Comparison of ENCODE assay signal across 11 cellular contexts in the genomic region with DNA sequence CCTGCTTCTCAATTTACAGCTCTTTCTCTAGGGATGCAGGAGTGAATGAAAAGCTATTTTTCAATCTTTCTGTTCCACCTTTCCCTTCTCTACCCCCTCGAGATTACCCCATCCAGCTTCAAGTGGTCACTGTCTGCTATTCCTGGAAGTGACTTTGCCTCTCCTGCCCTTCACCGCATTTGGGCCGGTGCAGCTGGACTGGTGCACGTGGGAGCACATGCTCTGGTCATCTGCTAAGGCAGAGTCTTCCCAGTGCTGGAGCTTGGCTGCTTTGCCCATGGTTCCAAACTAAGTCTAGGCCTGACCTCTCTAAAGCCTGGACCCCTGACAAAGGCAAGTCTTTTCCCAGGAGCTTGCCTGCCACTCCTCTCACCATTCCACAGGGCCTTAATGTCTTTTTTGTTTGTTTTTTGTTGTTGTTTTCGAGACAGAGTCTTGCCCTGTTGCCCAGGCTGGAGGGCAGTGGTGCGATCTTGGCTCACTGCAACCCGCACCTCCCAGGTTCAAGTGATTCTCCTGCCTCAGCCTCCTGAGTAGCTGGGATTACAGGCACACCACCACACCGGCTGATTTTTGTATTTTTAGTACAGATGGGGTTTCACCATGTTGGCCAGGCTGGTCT. TPM values are rescaled to one million over a fixed set of nuclear protein-coding genes. Genes with fewer than 3 reads are reported as not detected.
A peak's percentile ranks its signal among the peaks of the same experiment; 100 is the strongest.
DNase-seq lines count a peak whose midpoint lies in the region; ATAC-seq, FAIRE-seq and TF ChIP-seq lines count a peak whose summit lies in the region.
"Had no signal": no experiment of that assay in that cellular context is flagged by ENCODE, and none has a peak within 500 bp of the region (broad histone marks: within the 10 kb centered on the region; RNA-seq: fewer than 3 reads in every experiment).

No MANE protein-coding gene starts in this region.

- TF ChIP-seq EP300 in HepG2 (IDR thresholded peaks at IDR 0.05; ENCODE audit: low read depth in 2 of 2, low read length in 2 of 2) (no peak), HepG2 (CRISPR knock-in tag; IDR thresholded peaks at IDR 0.05; ENCODE audit: borderline replicate concordance) (no peak)

- no peak overlapping the region for H3K4me3 Mint-ChIP-seq in CD4-positive, alpha-beta memory T cell
- H3K4me3 Mint-ChIP-seq: GM23338 had no signal

- in situ Hi-C loops in HepG2 (cut with HindIII; ENCODE audit: extremely low pct_ligation_motif_present, low pct_unique_long_range_greater_than_20kb) = no loop called here
- in situ Hi-C loops in gastrocnemius medialis (cut with MboI; ENCODE audit: low sequenced_read_pairs in 4 of 4) = no loop called here

- H3K4me2 ChIP-seq in HepG2 (ENCODE audit: low read depth, low read length) = no peak overlapping the region
- H3K4me2 ChIP-seq: GM23338 had no signal

- POLR2A ChIA-PET in HepG2 (lab: Yijun Ruan, JAX) = no interaction called here
- POLR2A ChIA-PET in CD4-positive, alpha-beta memory T cell (lab: Charles Lee; ENCODE audit: partially characterized antibody) = no interaction called here

- no peak for TF ChIP-seq RAD21 in HepG2 (CRISPR knock-in tag; IDR thresholded peaks at IDR 0.05)

- WGBS in HepG2 (ENCODE audit: low lambda C conversion rate) = 95% methylated on average over 8 of the region's 8 CpGs

- FAIRE-seq in HepG2 (lab: Jason Lieb, UNC) = no peak

- no peak overlapping the region for H2AFZ ChIP-seq in HepG2 (ENCODE audit: low read length)
- H2AFZ ChIP-seq: GM23338 had no signal

- BruUV-seq in HepG2 (replicated peaks; lab: Mats Ljungman, UMichigan) = no TSS peak

- H3K9me3 ChIP-seq in HepG2 (ENCODE audit: low read length) (no peaks in the 10 kb centered on the region), gastrocnemius medialis (no peaks in the 10 kb centered on the region)
- no peaks in the 10 kb centered on the region for H3K9me3 ChIP-seq in CD4-positive, alpha-beta memory T cell (ENCODE audit: control insufficient read depth in 1 of 2, low read length in 2 of 2)

- H3K27me3 ChIP-seq in HepG2 (ENCODE audit: control insufficient read depth in 1 of 2, insufficient read depth in 2 of 2, low read length in 2 of 2) (no peaks in the 10 kb centered on the region), gastrocnemius medialis (no peaks in the 10 kb centered on the region)
- no peaks in the 10 kb centered on the region for H3K27me3 ChIP-seq in CD4-positive, alpha-beta memory T cell (ENCODE audit: insufficient read depth, low read length)

- H3K27ac ChIP-seq in HepG2 (ENCODE audit: extremely low read length, insufficient read depth, low read length) = peak overlapping the region; percentile 93
- peak overlapping the region; percentile 59 to 65 (median 61) for H3K27ac ChIP-seq in gastrocnemius medialis
- no peak overlapping the region for H3K27ac ChIP-seq in CD4-positive, alpha-beta memory T cell (ENCODE audit: low read depth, low read length)
- H3K27ac ChIP-seq: RWPE1 had no signal

- ATAC-seq in Right ventricle myocardium superior (ENCODE audit: poor library complexity) (peak; percentile 55), HepG2 (no peak), gastrocnemius medialis (peak; percentile 37 to 55), GM18909 (IDR thresholded peaks at IDR 0.05; ENCODE audit: poor library complexity, unreplicated experiment) (no peak)
- ATAC-seq: GM23338, PC-3 had no signal

- no peaks in the 10 kb centered on the region for H4K20me1 ChIP-seq in HepG2 (ENCODE audit: insufficient read depth, low read length)

- CTCF ChIA-PET in HepG2 (lab: Yijun Ruan, JAX; ENCODE audit: low intra/inter-chr PET ratio, low total read pairs) = no interaction called here
- CTCF ChIA-PET in CD4-positive, alpha-beta memory T cell (lab: Charles Lee; ENCODE audit: partially characterized antibody) = no interaction called here

- no peak overlapping the region for H3K9ac ChIP-seq in HepG2 (ENCODE audit: insufficient read depth, low read depth, low read length)

- intact Hi-C loops in Right ventricle myocardium superior (cut with DNase I) (no loop called here), HepG2 (cut with micrococcal nuclease; ENCODE audit: unreplicated experiment) (no loop called here), gastrocnemius medialis (cut with DNase I; ENCODE audit: low total_unique reads) (no loop called here)
- intact Hi-C loops in CD4-positive, alpha-beta memory T cell (cut with micrococcal nuclease) = no loop called here

- H3K27ac Mint-ChIP-seq in CD4-positive, alpha-beta memory T cell = no peak overlapping the region
- H3K27ac Mint-ChIP-seq: GM23338 had no signal

- H3K4me1 Mint-ChIP-seq in CD4-positive, alpha-beta memory T cell = no peaks in the 10 kb centered on the region

- H3K36me3 ChIP-seq in HepG2 (replicated peaks in 1 of 2; ENCODE audit: control insufficient read depth in 1 of 2, insufficient read depth in 2 of 2, low read length in 2 of 2) = no peaks in the 10 kb centered on the region
- no peaks in the 10 kb centered on the region for H3K36me3 ChIP-seq in gastrocnemius medialis
- no peaks in the 10 kb centered on the region for H3K36me3 ChIP-seq in CD4-positive, alpha-beta memory T cell (ENCODE audit: insufficient read depth, low read length)

- H3K4me1 ChIP-seq in HepG2 (ENCODE audit: insufficient read depth, low read length) = peaks cover 53% of the 10 kb centered on the region
- H3K4me1 ChIP-seq in gastrocnemius medialis = peaks cover 16 to 23% of the 10 kb centered on the region in 2 donors
- H3K4me1 ChIP-seq in CD4-positive, alpha-beta memory T cell (ENCODE audit: insufficient read depth, low read length) = no peaks in the 10 kb centered on the region

- peaks cover 10 to 41% of the 10 kb centered on the region in 2 donors for H3K36me3 Mint-ChIP-seq in CD4-positive, alpha-beta memory T cell

- no peak for TF ChIP-seq CTCF in HepG2 (CRISPR knock-in tag; IDR thresholded peaks at IDR 0.05)
- no peak for TF ChIP-seq CTCF in gastrocnemius medialis (IDR thresholded peaks at IDR 0.05 in 4 of 5, conservative IDR thresholded peaks at IDR 0.05 in 1 of 5)

- peak; percentile 30 for DNase-seq in SHP77 treated with DMSO at 0.1 percent for 48 hours (lab: John Stamatoyannopoulos, UW)
- DNase-seq in Right ventricle myocardium superior = peak; percentile 44
- no peak for DNase-seq in HepG2 (ENCODE audit: low spot score)
- peak; percentile 43 to 71 for DNase-seq in gastrocnemius medialis
- DNase-seq in stimulated activated CD4-positive, alpha-beta T cell treated with anti-CD3 and anti-CD28 coated beads, Interleukin-4, amount 100 ng/mL, for 4 hours = no peak
- DNase-seq in CD4-positive, alpha-beta memory T cell = no peak
- DNase-seq: MV-4-11, PC-3 had no signal

- H3K4me3 ChIP-seq in HepG2 (replicated peaks in 1 of 3; ENCODE audit: insufficient read depth in 1 of 3, low read depth in 2 of 3, low read length in 3 of 3) (no peak overlapping the region), gastrocnemius medialis (no peak overlapping the region)
- H3K4me3 ChIP-seq in CD4-positive, alpha-beta memory T cell (ENCODE audit: low read length in 2 of 2) = no peak overlapping the region
- H3K4me3 ChIP-seq: GM23338 had no signal

- peaks cover 0 to 6% (median 1%) of the 10 kb centered on the region in 8 donors for H3K9me3 Mint-ChIP-seq in CD4-positive, alpha-beta memory T cell
- H3K9me3 Mint-ChIP-seq: GM23338 had no signal

- H3K27me3 Mint-ChIP-seq in CD4-positive, alpha-beta memory T cell = no peaks in the 10 kb centered on the region

- H3K79me2 ChIP-seq in HepG2 (ENCODE audit: insufficient read depth, low read length) = no peaks in the 10 kb centered on the region

- TF ChIP-seq POLR2A in HepG2 (IDR thresholded peaks at IDR 0.05; ENCODE audit: insufficient read depth in 1 of 2, low read depth in 2 of 2, low read length in 2 of 2) = no peak
- no peak for TF ChIP-seq POLR2A in gastrocnemius medialis (IDR thresholded peaks at IDR 0.05)

RNA-seq across cellular contexts. Expression of gene GPR75, which starts 30.0 kb away (rescaled TPM):
- total RNA-seq in Right ventricle myocardium superior (0.86 TPM), HepG2 (2016; rRNA removed; fragmentation: Illumina TruSeq; extraction: Trizol) (2.4 and 3.3 TPM in 2 replicates), gastrocnemius medialis (10 to 100 TPM in 1 of 4 donors, 1 to 10 TPM in 2, under 1 TPM in 1; 0.80 to 19.6 (median 1.3) TPM)
- 0.26 and 0.30 TPM in 2 replicates for total RNA-seq in HepG2 (2016; cell fraction: cytosol; rRNA removed; fragmentation: Illumina TruSeq; extraction: Trizol; ENCODE audit: low read depth)
- 2.3 and 3.9 TPM in 2 replicates for total RNA-seq in HepG2 (2016; cell fraction: insoluble cytoplasmic fraction; rRNA removed; fragmentation: Illumina TruSeq; extraction: Trizol)
- total RNA-seq in HepG2 (2016; cell fraction: membrane; rRNA removed; fragmentation: Illumina TruSeq; extraction: Trizol) = 0.90 TPM in 2 replicates
- total RNA-seq in HepG2 (2016; cell fraction: nucleus; rRNA removed; fragmentation: Illumina TruSeq; extraction: Trizol) = 7.8 and 8.3 TPM in 2 replicates
- 3.9 and 4.1 TPM in 2 replicates for polyA plus RNA-seq in HepG2 (2011; rRNA removed)
- 1.8 and 1.9 TPM in 2 replicates for polyA plus RNA-seq in HepG2 (2011; cell fraction: cytosol; rRNA removed)
- 9.3 and 9.9 TPM in 2 replicates for polyA plus RNA-seq in HepG2 (2011; cell fraction: nucleus; rRNA removed)
- polyA plus RNA-seq in HepG2 (2012) = 1.5 and 2.0 TPM in 2 replicates
- polyA plus RNA-seq in HepG2 (2016; cell fraction: cytosol; fragmentation: Illumina TruSeq; extraction: Trizol; ENCODE audit: low read depth) = 0.18 and 0.23 TPM in 2 replicates
- 1.1 and 1.3 TPM in 2 replicates for polyA plus RNA-seq in HepG2 (2016; cell fraction: insoluble cytoplasmic fraction; fragmentation: Illumina TruSeq; extraction: Trizol; ENCODE audit: low read depth)
- 0.39 and 0.63 TPM in 2 replicates for polyA plus RNA-seq in HepG2 (2016; cell fraction: membrane; fragmentation: Illumina TruSeq; extraction: Trizol; ENCODE audit: low read depth)
- 10.6 and 15.2 TPM in 2 replicates for polyA plus RNA-seq in HepG2 (2016; cell fraction: nucleus; fragmentation: Illumina TruSeq; extraction: Trizol; ENCODE audit: insufficient read depth, low read depth)
- 13.0 and 16.6 TPM in 2 replicates for polyA minus RNA-seq in HepG2 (2011; rRNA and poly(A)+ RNA removed; ENCODE audit: low replicate concordance)
- polyA minus RNA-seq in HepG2 (2011; cell fraction: cytosol; rRNA and poly(A)+ RNA removed) = 0.69 and 1.2 TPM in 2 replicates
- polyA minus RNA-seq in HepG2 (2011; cell fraction: nucleus; rRNA and poly(A)+ RNA removed) = 19.1 and 22.1 TPM in 2 replicates
- total RNA-seq in CD4-positive, alpha-beta memory T cell = 1 to 10 TPM; 3.1 to 4.3 TPM
- not detected for polyA plus RNA-seq in CD4-positive, alpha-beta memory T cell

RNA-seq across cellular contexts. Expression of gene ERLEC1, which starts 42.9 kb away (rescaled TPM):
- total RNA-seq in Right ventricle myocardium superior (32.3 TPM), HepG2 (2016; rRNA removed; fragmentation: Illumina TruSeq; extraction: Trizol) (66.7 and 88.4 TPM in 2 replicates), gastrocnemius medialis (10 to 100 TPM; 26.7 to 53.6 (median 28.9) TPM)
- total RNA-seq in HepG2 (2016; cell fraction: cytosol; rRNA removed; fragmentation: Illumina TruSeq; extraction: Trizol; ENCODE audit: low read depth) = 41.6 and 47.7 TPM in 2 replicates
- 65.1 and 91.1 TPM in 2 replicates for total RNA-seq in HepG2 (2016; cell fraction: insoluble cytoplasmic fraction; rRNA removed; fragmentation: Illumina TruSeq; extraction: Trizol)
- 112 and 119 TPM in 2 replicates for total RNA-seq in HepG2 (2016; cell fraction: membrane; rRNA removed; fragmentation: Illumina TruSeq; extraction: Trizol)
- 68.6 and 77.0 TPM in 2 replicates for total RNA-seq in HepG2 (2016; cell fraction: nucleus; rRNA removed; fragmentation: Illumina TruSeq; extraction: Trizol)
- polyA plus RNA-seq in HepG2 (2011; rRNA removed) = 58.1 and 87.3 TPM in 2 replicates
- polyA plus RNA-seq in HepG2 (2011; cell fraction: cytosol; rRNA removed) = 57.8 and 60.2 TPM in 2 replicates
- 28.1 and 29.3 TPM in 2 replicates for polyA plus RNA-seq in HepG2 (2011; cell fraction: nucleus; rRNA removed)
- 66.0 and 89.9 TPM in 2 replicates for polyA plus RNA-seq in HepG2 (2012)
- 50.1 and 55.2 TPM in 2 replicates for polyA plus RNA-seq in HepG2 (2016; cell fraction: cytosol; fragmentation: Illumina TruSeq; extraction: Trizol; ENCODE audit: low read depth)
- polyA plus RNA-seq in HepG2 (2016; cell fraction: insoluble cytoplasmic fraction; fragmentation: Illumina TruSeq; extraction: Trizol; ENCODE audit: low read depth) = 64.2 and 67.3 TPM in 2 replicates
- 86.7 and 93.1 TPM in 2 replicates for polyA plus RNA-seq in HepG2 (2016; cell fraction: membrane; fragmentation: Illumina TruSeq; extraction: Trizol; ENCODE audit: low read depth)
- 97.5 and 99.1 TPM in 2 replicates for polyA plus RNA-seq in HepG2 (2016; cell fraction: nucleus; fragmentation: Illumina TruSeq; extraction: Trizol; ENCODE audit: insufficient read depth, low read depth)
- 8.7 and 20.3 TPM in 2 replicates for polyA minus RNA-seq in HepG2 (2011; rRNA and poly(A)+ RNA removed; ENCODE audit: low replicate concordance)
- polyA minus RNA-seq in HepG2 (2011; cell fraction: cytosol; rRNA and poly(A)+ RNA removed) = 55.7 and 61.4 TPM in 2 replicates
- 43.9 and 44.5 TPM in 2 replicates for polyA minus RNA-seq in HepG2 (2011; cell fraction: nucleus; rRNA and poly(A)+ RNA removed)
- total RNA-seq in CD4-positive, alpha-beta memory T cell = 10 to 100 TPM; 32.4 to 33.6 TPM
- polyA plus RNA-seq in CD4-positive, alpha-beta memory T cell = 10 to 100 TPM; 37.1 to 47.3 TPM

RNA-seq across cellular contexts. Expression of gene ASB3, which starts 43.0 kb away (rescaled TPM):
- total RNA-seq in Right ventricle myocardium superior = 9.8 TPM
- total RNA-seq in HepG2 (2016; rRNA removed; fragmentation: Illumina TruSeq; extraction: Trizol) = 40.1 and 48.2 TPM in 2 replicates
- total RNA-seq in HepG2 (2016; cell fraction: cytosol; rRNA removed; fragmentation: Illumina TruSeq; extraction: Trizol; ENCODE audit: low read depth) = 18.6 and 20.9 TPM in 2 replicates
- total RNA-seq in HepG2 (2016; cell fraction: insoluble cytoplasmic fraction; rRNA removed; fragmentation: Illumina TruSeq; extraction: Trizol) = 39.7 and 47.9 TPM in 2 replicates
- 16.2 and 19.4 TPM in 2 replicates for total RNA-seq in HepG2 (2016; cell fraction: membrane; rRNA removed; fragmentation: Illumina TruSeq; extraction: Trizol)
- 50.6 and 51.0 TPM in 2 replicates for total RNA-seq in HepG2 (2016; cell fraction: nucleus; rRNA removed; fragmentation: Illumina TruSeq; extraction: Trizol)
- 29.8 and 41.8 TPM in 2 replicates for polyA plus RNA-seq in HepG2 (2011; rRNA removed)
- 18.7 and 24.1 TPM in 2 replicates for polyA plus RNA-seq in HepG2 (2011; cell fraction: cytosol; rRNA removed)
- polyA plus RNA-seq in HepG2 (2011; cell fraction: nucleus; rRNA removed) = 39.0 and 45.7 TPM in 2 replicates
- polyA plus RNA-seq in HepG2 (2012) = 17.3 and 25.5 TPM in 2 replicates
- 2.6 and 3.1 TPM in 2 replicates for polyA plus RNA-seq in HepG2 (2016; cell fraction: cytosol; fragmentation: Illumina TruSeq; extraction: Trizol; ENCODE audit: low read depth)
- 30.8 and 33.3 TPM in 2 replicates for polyA plus RNA-seq in HepG2 (2016; cell fraction: insoluble cytoplasmic fraction; fragmentation: Illumina TruSeq; extraction: Trizol; ENCODE audit: low read depth)
- polyA plus RNA-seq in HepG2 (2016; cell fraction: membrane; fragmentation: Illumina TruSeq; extraction: Trizol; ENCODE audit: low read depth) = 4.5 and 6.2 TPM in 2 replicates
- 31.5 and 34.2 TPM in 2 replicates for polyA plus RNA-seq in HepG2 (2016; cell fraction: nucleus; fragmentation: Illumina TruSeq; extraction: Trizol; ENCODE audit: insufficient read depth, low read depth)
- 29.9 and 45.1 TPM in 2 replicates for polyA minus RNA-seq in HepG2 (2011; rRNA and poly(A)+ RNA removed; ENCODE audit: low replicate concordance)
- 24.9 and 29.2 TPM in 2 replicates for polyA minus RNA-seq in HepG2 (2011; cell fraction: cytosol; rRNA and poly(A)+ RNA removed)
- 147 and 189 TPM in 2 replicates for polyA minus RNA-seq in HepG2 (2011; cell fraction: nucleus; rRNA and poly(A)+ RNA removed)
- 1 to 10 TPM; 5.0 to 7.6 (median 6.4) TPM for total RNA-seq in gastrocnemius medialis
- total RNA-seq in CD4-positive, alpha-beta memory T cell = 10 to 100 TPM; 40.1 to 43.5 TPM
- 10 to 100 TPM; 18.1 to 29.2 TPM for polyA plus RNA-seq in CD4-positive, alpha-beta memory T cell

Comparison
In these comparisons a context has a peak if more than half of its experiments do, and no peak if none do; other contexts are left out.
1. DNase-seq: peak in SHP77 treated with DMSO at 0.1 percent for 48 hours (single experiment), Right ventricle myocardium superior (single experiment) and gastrocnemius medialis (2 of 2); none in HepG2 (single experiment), stimulated activated CD4-positive, alpha-beta T cell treated with anti-CD3 and anti-CD28 coated beads, Interleukin-4, amount 100 ng/mL, for 4 hours (0 of 2) and CD4-positive, alpha-beta memory T cell (0 of 5).
2. ATAC-seq: peak in Right ventricle myocardium superior (single experiment) and gastrocnemius medialis (2 of 2); none in HepG2 (single experiment) and GM18909 (single experiment).